ENCODE assay signal across 21 cellular contexts in genomic region chr1:46948629-46949282, GRCh38. TPM values are rescaled to one million over a fixed set of nuclear protein-coding genes. Genes with fewer than 3 reads are reported as not detected.
DNase-seq lines count a peak whose midpoint lies in the region; ATAC-seq and TF ChIP-seq lines count a peak whose summit lies in the region.
"Had no signal": no experiment of that assay in that cellular context is flagged by ENCODE, and none has a peak within 500 bp of the region (broad histone marks: within the 10 kb centered on the region; RNA-seq: fewer than 3 reads in every experiment).

No MANE protein-coding gene starts in this region.

- no peak overlapping the region for H3K4me3 ChIP-seq in astrocyte of the spinal cord (ENCODE audit: low read depth, low read length)
- no peak overlapping the region for H3K4me3 ChIP-seq in OCI-LY7 (ENCODE audit: low read depth, low read length, poor library complexity, severe bottlenecking)
- H3K4me3 ChIP-seq: cardiac muscle cell, dorsolateral prefrontal cortex, neural progenitor cell had no signal

- TF ChIP-seq CTCF in astrocyte of the spinal cord (IDR thresholded peaks at IDR 0.05; ENCODE audit: low read depth, low read length), result no peak
- TF ChIP-seq CTCF in OCI-LY7 (conservative IDR thresholded peaks at IDR 0.05; ENCODE audit: low read length), result no peak

- POLR2A ChIA-PET in OCI-LY7 (lab: Charles Lee), result interaction anchor here (0.6 to 0.7 kb wide), 2 partner anchors 10 to 254 kb away, joined by 3 read pairs; no protein-coding TSS in a partner anchor

- peak; percentile 82 for DNase-seq in Daoy (ENCODE audit: low read depth)
- DNase-seq in astrocyte of the spinal cord (ENCODE audit: low read depth, low spot score), result peak; percentile 3
- peak; percentile 15 for DNase-seq in left kidney (ENCODE audit: low read depth, low spot score)
- no peak for DNase-seq in sciatic nerve (ENCODE audit: low spot score)
- no peak for DNase-seq in NCI-H2081 treated with DMSO at 0.1 percent for 48 hours (lab: John Stamatoyannopoulos, UW)
- DNase-seq in substantia nigra (lab: John Stamatoyannopoulos, UW), result no peak
- no peak for DNase-seq in OCI-LY7 (ENCODE audit: low spot score)
- DNase-seq: CD8-positive, alpha-beta memory T cell; dorsolateral prefrontal cortex; EL; Karpas-422; mesendoderm; NCI-H82; retina; SK-N-SH; T-helper 9 cell had no signal

- H3K27ac ChIP-seq in substantia nigra (ENCODE audit: low read depth, low read length, poor library complexity, severe bottlenecking) (no peak overlapping the region), OCI-LY7 (ENCODE audit: low read depth, low read length, poor library complexity, severe bottlenecking) (no peak overlapping the region)
- H3K27ac ChIP-seq: cardiac muscle cell, dorsolateral prefrontal cortex, neural progenitor cell had no signal

- BruUV-seq in OCI-LY7 (replicated peaks; lab: Mats Ljungman, UMichigan), result no TSS peak

- H3K4me2 ChIP-seq in OCI-LY7 (ENCODE audit: low read length), result no peak overlapping the region
- H3K4me2 ChIP-seq: neural progenitor cell, SK-N-SH had no signal

- H2AFZ ChIP-seq in OCI-LY7 (ENCODE audit: low read length), result no peak overlapping the region
- H2AFZ ChIP-seq: neural progenitor cell had no signal

- no peaks in the 10 kb centered on the region for H3K79me2 ChIP-seq in OCI-LY7 (ENCODE audit: insufficient read depth, low read depth, low read length)

- peak; percentile 41 for ATAC-seq in sciatic nerve
- no peak for ATAC-seq in HG03457 (IDR thresholded peaks at IDR 0.05; ENCODE audit: unreplicated experiment)
- ATAC-seq: Panc1; stimulated activated effector memory CD8-positive, alpha-beta T cell treated with anti-CD3 and anti-CD28 coated beads, Interleukin-12 subunit alpha, Interleukin-12 subunit beta, amount 100 ng/mL, for 72 hours had no signal

- H3K36me3 ChIP-seq in OCI-LY7 (ENCODE audit: insufficient read depth, low read length), result no peaks in the 10 kb centered on the region
- H3K36me3 ChIP-seq: cardiac muscle cell, neural progenitor cell had no signal

- intact Hi-C loops in sciatic nerve (cut with DNase I) (no loop called here), OCI-LY7 (cut with micrococcal nuclease; ENCODE audit: unreplicated experiment) (no loop called here)

- CTCF ChIA-PET in OCI-LY7 (lab: Charles Lee; ENCODE audit: unreplicated experiment), result no interaction called here

- H3K4me1 ChIP-seq in OCI-LY7 (ENCODE audit: insufficient read depth, low read length, poor library complexity, severe bottlenecking), result no peaks in the 10 kb centered on the region

- no peaks in the 10 kb centered on the region for H3K9me3 ChIP-seq in OCI-LY7 (ENCODE audit: low read length)
- H3K9me3 ChIP-seq: SK-N-SH had no signal

- no peaks in the 10 kb centered on the region for H4K20me1 ChIP-seq in OCI-LY7 (ENCODE audit: insufficient read depth, low read length)

- H3K9me2 ChIP-seq in OCI-LY7 (ENCODE audit: insufficient read depth, low read length), result no peaks in the 10 kb centered on the region
- H3K9me2 ChIP-seq: SK-N-SH had no signal

- in situ Hi-C loops in astrocyte of the spinal cord (cut with HindIII; ENCODE audit: low sequenced_read_pairs), result no loop called here

RNA-seq across cellular contexts. Expression of gene CYP4A11, which starts 7.5 kb away (rescaled TPM):
- not detected in 2 replicates for total RNA-seq in Daoy (2014; rRNA removed; shearing (Covaris generic))
- total RNA-seq in sciatic nerve (0.36 TPM), OCI-LY7 (2022) (not detected in 2 replicates)
- total RNA-seq in OCI-LY7 (2014; rRNA removed; shearing (Covaris generic)), result 0.13 TPM in 1 of 2 replicates, not detected in the other
- total RNA-seq: cardiac muscle cell; CD8-positive, alpha-beta memory T cell had no signal

Comparison
In these comparisons a context has a peak if more than half of its experiments do, and no peak if none do; other contexts are left out.
1. DNase-seq: peak in Daoy (single experiment), astrocyte of the spinal cord (single experiment) and left kidney (single experiment); none in sciatic nerve (single experiment), NCI-H2081 treated with DMSO at 0.1 percent for 48 hours (single experiment), substantia nigra (0 of 49) and OCI-LY7 (single experiment).